8 cellular contexts compared by ENCODE assay signal in genomic region chr7:73701357-73701995, GRCh38. TPM values are rescaled to one million over a fixed set of nuclear protein-coding genes. Genes with fewer than 3 reads are reported as not detected.
DNase-seq lines count a peak whose midpoint lies in the region; TF ChIP-seq lines count a peak whose summit lies in the region.

No MANE protein-coding gene starts in this region.

- TF ChIP-seq EP300 in tibial nerve (IDR thresholded peaks at IDR 0.05) (no peak), suprapubic skin (IDR thresholded peaks at IDR 0.05) (no peak)

- no peak overlapping the region for H3K9ac ChIP-seq in adipocyte (ENCODE audit: low read length)

- H3K9me3 ChIP-seq in adipocyte (ENCODE audit: control insufficient read depth, low read length) (no peaks in the 10 kb centered on the region), tibial nerve (no peaks in the 10 kb centered on the region), suprapubic skin (no peaks in the 10 kb centered on the region)

- H3K27ac ChIP-seq in tibial nerve (no peak overlapping the region), suprapubic skin (no peak overlapping the region)

- H3K27me3 Mint-ChIP-seq in immature natural killer cell (ENCODE audit: low read depth in 3 of 3): peaks cover 0 to 4% (median 0%) of the 10 kb centered on the region in 3 donors

- H3K4me1 ChIP-seq in adipocyte (ENCODE audit: control insufficient read depth, insufficient read depth, low read length) (peaks cover 6% of the 10 kb centered on the region), tibial nerve (peaks cover 0 to 14% (median 0%) of the 10 kb centered on the region in 4 donors), suprapubic skin (peaks cover 21% of the 10 kb centered on the region)

- TF ChIP-seq POLR2A in tibial nerve (IDR thresholded peaks at IDR 0.05): no peak
- TF ChIP-seq POLR2A in suprapubic skin (IDR thresholded peaks at IDR 0.05): no peak

- no peaks in the 10 kb centered on the region for H3K9me3 Mint-ChIP-seq in immature natural killer cell

- TF ChIP-seq CTCF in tibial nerve (IDR thresholded peaks at IDR 0.05) (peak in 3 of 5 experiments; percentile 12 to 46 (median 32)), suprapubic skin (IDR thresholded peaks at IDR 0.05) (peak in 1 of 2 donors; percentile 46)

- no peak overlapping the region for H3K4me3 Mint-ChIP-seq in immature natural killer cell

- WGBS in tibial nerve, 2 donors: 67 to 74% methylated on average over 13 of the region's 13 CpGs
- 72% methylated on average over 13 of the region's 13 CpGs for WGBS in suprapubic skin

- H3K4me3 ChIP-seq in adipocyte (ENCODE audit: low read length): no peak overlapping the region
- no peak overlapping the region for H3K4me3 ChIP-seq in tibial nerve
- no peak overlapping the region for H3K4me3 ChIP-seq in suprapubic skin

- H3K27me3 ChIP-seq in adipocyte (replicated peaks; ENCODE audit: control insufficient read depth, insufficient read depth, low read length) (no peaks in the 10 kb centered on the region), tibial nerve (no peaks in the 10 kb centered on the region), suprapubic skin (no peaks in the 10 kb centered on the region)

- H3K27ac Mint-ChIP-seq in immature natural killer cell: peak overlapping the region in 4 of 6 donors; percentile 4 to 49 (median 38)

- H3K36me3 Mint-ChIP-seq in immature natural killer cell: peaks cover 5 to 28% (median 7%) of the 10 kb centered on the region in 3 donors

- DNase-seq in NOMO-1 treated with DMSO at 0.1 percent for 48 hours (lab: John Stamatoyannopoulos, UW; ENCODE audit: unreplicated experiment): peak; percentile 50
- DNase-seq in NOMO-1 treated with dmso at 0.1 percent for 144 hours (lab: John Stamatoyannopoulos, UW; ENCODE audit: unreplicated experiment): no peak
- peak; percentile 37 for DNase-seq in LoVo (ENCODE audit: low spot score)
- peak; percentile 53 for DNase-seq in adipocyte (ENCODE audit: low read depth)
- no peak for DNase-seq in immature natural killer cell
- no peak for DNase-seq in tibial nerve (ENCODE audit: low spot score in 2 of 2)
- no peak for DNase-seq in cortex of kidney (lab: John Stamatoyannopoulos, UW)
- DNase-seq in suprapubic skin (ENCODE audit: low spot score in 2 of 2): no peak

- H3K36me3 ChIP-seq in adipocyte (ENCODE audit: control insufficient read depth, insufficient read depth, low read length, severe bottlenecking) (peaks cover 56% of the 10 kb centered on the region), tibial nerve (peaks cover 0 to 63% (median 14%) of the 10 kb centered on the region in 3 donors), suprapubic skin (peaks cover 52% of the 10 kb centered on the region)

- no peaks in the 10 kb centered on the region for H3K4me1 Mint-ChIP-seq in immature natural killer cell

RNA-seq across cellular contexts. Expression of gene STX1A, which starts 18.0 kb away (rescaled TPM):
- polyA plus RNA-seq in immature natural killer cell: 1 to 10 TPM; 2.1 to 5.3 (median 4.0) TPM
- total RNA-seq in tibial nerve: 10 to 100 TPM in 2 of 4 donors, 1 to 10 TPM in 2; 3.9 to 19.4 (median 10.8) TPM
- total RNA-seq in suprapubic skin: 1 to 10 TPM; 3.3 to 6.0 (median 4.3) TPM

RNA-seq across cellular contexts. Expression of gene BUD23, which starts 18.1 kb away (rescaled TPM):
- polyA plus RNA-seq in immature natural killer cell: 100 to 1,000 TPM; 121 to 208 (median 122) TPM
- 10 to 100 TPM; 22.5 to 50.6 (median 39.3) TPM for total RNA-seq in tibial nerve
- 10 to 100 TPM; 48.1 to 65.8 (median 53.8) TPM for total RNA-seq in suprapubic skin

RNA-seq across cellular contexts. Expression of gene DNAJC30, which starts 18.2 kb away (rescaled TPM):
- polyA plus RNA-seq in immature natural killer cell: 1 to 10 TPM; 3.3 to 8.8 (median 7.3) TPM
- total RNA-seq in tibial nerve: 1 to 10 TPM; 2.7 to 8.4 (median 6.3) TPM
- total RNA-seq in suprapubic skin: 1 to 10 TPM; 4.4 to 4.9 (median 4.8) TPM

RNA-seq across cellular contexts. Expression of gene VPS37D, which starts 33.8 kb away (rescaled TPM):
- polyA plus RNA-seq in immature natural killer cell: under 1 TPM in 1 of 3 donors, not detected in 2; 0.39 TPM
- total RNA-seq in tibial nerve (1 to 10 TPM; 1.1 to 4.2 (median 3.4) TPM), suprapubic skin (1 to 10 TPM; 1.9 to 3.5 (median 2.1) TPM)

RNA-seq across cellular contexts. Expression of gene ABHD11, which starts 37.1 kb away (rescaled TPM):
- polyA plus RNA-seq in immature natural killer cell: 10 to 100 TPM; 12.7 to 19.4 (median 16.5) TPM
- total RNA-seq in tibial nerve (10 to 100 TPM in 2 of 4 donors, 1 to 10 TPM in 2; 7.5 to 19.2 (median 10.9) TPM), suprapubic skin (10 to 100 TPM; 15.2 to 39.4 (median 23.7) TPM)

Comparison
In these comparisons a context has a peak if more than half of its experiments do, and no peak if none do; other contexts are left out.
1. DNase-seq: peak in NOMO-1 treated with DMSO at 0.1 percent for 48 hours (single experiment), LoVo (single experiment) and adipocyte (single experiment); none in NOMO-1 treated with dmso at 0.1 percent for 144 hours (single experiment), immature natural killer cell (0 of 3), tibial nerve (0 of 2), cortex of kidney (single experiment) and suprapubic skin (0 of 2).